31 cellular contexts compared by ENCODE assay signal in genomic region chr1:168760241-168760640, GRCh38. TPM values are rescaled to one million over a fixed set of nuclear protein-coding genes. Genes with fewer than 3 reads are reported as not detected.
"Had no signal": no experiment of that assay in that cellular context is flagged by ENCODE, and none has a peak within 500 bp of the region (broad histone marks: within the 10 kb centered on the region; RNA-seq: fewer than 3 reads in every experiment).

No MANE protein-coding gene starts in this region.

- ATAC-seq: activated CD4-positive, CD25-positive, alpha-beta regulatory T cell treated with anti-CD3 and anti-CD28 coated beads, Interleukin-2, amount 50 U/mL, for 24 hours; activated CD8-positive, alpha-beta T cell treated with anti-CD3 and anti-CD28 coated beads for 36 hours; activated T-cell treated with anti-CD3 and anti-CD28 coated beads, Interleukin-2, amount 50 U/mL, for 4 hours; activated T-helper 17 cell treated with anti-CD3 and anti-CD28 coated beads, Interleukin-2, amount 50 U/mL, for 72 hours; effector memory CD8-positive, alpha-beta T cell; foreskin keratinocyte; gastrocnemius medialis; T-helper 17 cell had no signal

- H3K27me3 ChIP-seq: brain microvascular endothelial cell, esophagus muscularis mucosa, foreskin keratinocyte, gastrocnemius medialis had no signal

- DNase-seq: activated B cell treated with CpG ODN at 0.5 μM for 24 hours; activated CD4-positive, alpha-beta T cell treated with anti-CD3 and anti-CD28 coated beads for 48 hours; activated CD4-positive, alpha-beta T cell treated with anti-CD3 and anti-CD28 coated beads, Interleukin-2, amount 50 U/mL, for 1 hour; activated CD4-positive, alpha-beta T cell treated with anti-CD3 and anti-CD28 coated beads, Interleukin-2, amount 50 U/mL, for 48 hours; activated CD8-positive, alpha-beta memory T cell treated with anti-CD3 and anti-CD28 coated beads for 24 hours; activated CD8-positive, alpha-beta T cell treated with anti-CD3 and anti-CD28 coated beads for 36 hours; activated effector memory CD4-positive, alpha-beta T cell treated with Interleukin-2 at 50 U/mL for 16 hours; activated gamma-delta T cell treated with Interleukin-2 at 50 U/mL for 16 hours; activated naive CD4-positive, alpha-beta T cell treated with anti-CD3 and anti-CD28 coated beads, Interleukin-2, amount 50 U/mL, for 16 hours; activated naive CD4-positive, alpha-beta T cell treated with Interleukin-2 at 50 U/mL for 16 hours; activated T-cell treated with anti-CD3 and anti-CD28 coated beads, Interleukin-2, amount 50 U/mL, for 4 hours; amniotic stem cell; anterior cingulate cortex; brain microvascular endothelial cell; caudate nucleus; cortex of kidney; dermis blood vessel endothelial cell; effector CD4-positive, alpha-beta T cell; effector memory CD8-positive, alpha-beta T cell; erythroblast; foreskin keratinocyte; gastrocnemius medialis; T-helper 1 cell; T-helper 17 cell; T1000; WERI-Rb-1 had no signal

- H3K4me3 ChIP-seq: esophagus muscularis mucosa, gastrocnemius medialis had no signal

- H3K27ac ChIP-seq: brain microvascular endothelial cell, esophagus muscularis mucosa, foreskin keratinocyte, gastrocnemius medialis, WERI-Rb-1 had no signal

- H3K4me1 ChIP-seq: foreskin keratinocyte had no signal

- H3K36me3 ChIP-seq: brain microvascular endothelial cell, esophagus muscularis mucosa, gastrocnemius medialis, WERI-Rb-1 had no signal

- H3K9me3 ChIP-seq: esophagus muscularis mucosa, gastrocnemius medialis had no signal

RNA-seq across cellular contexts. Expression of gene DPT, which starts 31.2 kb away (rescaled TPM):
- total RNA-seq: activated B cell treated with CpG ODN at 0.5 μM for 24 hours; activated CD8-positive, alpha-beta T cell treated with anti-CD3 and anti-CD28 coated beads for 36 hours; activated T-cell treated with anti-CD3 and anti-CD28 coated beads, Interleukin-2, amount 50 U/mL, for 4 hours; activated T-helper 17 cell treated with anti-CD3 and anti-CD28 coated beads, Interleukin-2, amount 50 U/mL, for 72 hours; astrocyte; bronchial epithelial cell; dermis blood vessel endothelial cell; foreskin keratinocyte; T-helper 17 cell had no signal
- polyA plus RNA-seq: foreskin keratinocyte had no signal
